In the genomic region with DNA sequence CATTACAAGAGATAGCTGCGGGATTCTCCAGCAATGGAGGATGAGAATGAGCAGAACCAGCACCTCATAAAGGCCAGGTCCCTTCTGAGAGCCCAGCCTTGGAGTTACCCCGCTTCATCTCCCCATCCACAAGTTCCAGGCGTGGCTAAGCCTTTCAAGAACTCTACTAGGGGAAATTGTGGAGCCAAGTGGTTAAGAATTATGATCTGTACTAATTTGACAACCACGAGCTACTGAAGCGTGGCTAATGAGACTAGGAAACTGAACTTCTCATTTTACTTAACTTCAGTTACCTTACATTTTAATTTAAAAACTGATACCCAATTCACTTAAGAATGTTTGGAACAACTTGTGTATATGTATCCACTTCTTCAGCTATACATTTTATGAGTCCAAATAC, we compare ENCODE assay signal across 8 cellular contexts.
"Had no signal": no experiment of that assay in that cellular context is flagged by ENCODE, and none has a peak within 500 bp of the region (broad histone marks: within the 10 kb centered on the region; RNA-seq: fewer than 3 reads in every experiment).

No MANE protein-coding gene starts in this region.

- FAIRE-seq: G401.6, GM12878, GM12891, GM12892, GM18507, GM19239 had no signal

- DNase-seq: GDM1, GF-D8 had no signal

- H3K4me3 ChIP-seq: GM12878 had no signal
